In the genomic region with DNA sequence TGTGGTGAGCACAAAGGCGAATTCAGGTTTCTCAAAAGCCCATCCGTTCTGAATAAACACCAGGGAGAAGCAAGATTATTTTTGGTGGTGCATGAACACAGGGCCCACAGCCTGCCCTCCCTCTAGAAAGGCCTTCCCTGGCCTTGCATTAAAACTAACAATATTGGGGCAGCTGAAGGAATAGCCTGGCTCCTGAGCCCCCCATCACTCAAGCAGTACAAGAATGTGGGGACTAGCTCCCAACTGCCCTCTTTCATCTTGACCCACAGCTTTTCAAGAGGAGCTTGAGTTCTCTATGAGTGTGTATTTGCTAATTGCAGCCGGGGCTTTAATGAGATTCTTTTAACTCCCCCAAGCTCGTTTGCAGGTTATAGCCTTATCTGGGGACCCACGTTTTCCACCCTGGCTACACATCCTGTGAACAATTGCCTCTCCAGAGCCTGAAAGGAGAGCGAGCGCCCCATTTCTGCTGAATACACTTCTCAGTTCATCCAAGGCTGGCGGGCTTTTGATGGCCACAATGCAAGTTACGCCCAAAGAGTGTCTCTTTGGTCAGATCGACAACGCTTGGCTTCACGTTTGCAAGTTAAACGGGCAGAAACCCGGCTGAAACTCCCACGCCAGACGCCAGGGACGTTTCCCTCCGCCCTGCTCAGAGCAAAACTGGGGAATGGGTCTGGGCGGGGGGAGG, we compare ENCODE assay signal across 1 cellular context.
TF ChIP-seq lines count a peak whose summit lies in the region.

No MANE protein-coding gene starts in this region.

TF ChIP-seq in WTC11, 78 proteins besides CTCF, POLR2A, EP300 and RAD21 (continued from another document):
- TF ChIP-seq ARID4B (CRISPR knock-in tag; IDR thresholded peaks at IDR 0.05; ENCODE audit: borderline replicate concordance) = no peak
- no peak for TF ChIP-seq NR3C1 (CRISPR knock-in tag; conservative IDR thresholded peaks at IDR 0.05; ENCODE audit: low read depth)
- no peak for TF ChIP-seq SP1 (CRISPR knock-in tag; conservative IDR thresholded peaks at IDR 0.05)
